In the genomic region with DNA sequence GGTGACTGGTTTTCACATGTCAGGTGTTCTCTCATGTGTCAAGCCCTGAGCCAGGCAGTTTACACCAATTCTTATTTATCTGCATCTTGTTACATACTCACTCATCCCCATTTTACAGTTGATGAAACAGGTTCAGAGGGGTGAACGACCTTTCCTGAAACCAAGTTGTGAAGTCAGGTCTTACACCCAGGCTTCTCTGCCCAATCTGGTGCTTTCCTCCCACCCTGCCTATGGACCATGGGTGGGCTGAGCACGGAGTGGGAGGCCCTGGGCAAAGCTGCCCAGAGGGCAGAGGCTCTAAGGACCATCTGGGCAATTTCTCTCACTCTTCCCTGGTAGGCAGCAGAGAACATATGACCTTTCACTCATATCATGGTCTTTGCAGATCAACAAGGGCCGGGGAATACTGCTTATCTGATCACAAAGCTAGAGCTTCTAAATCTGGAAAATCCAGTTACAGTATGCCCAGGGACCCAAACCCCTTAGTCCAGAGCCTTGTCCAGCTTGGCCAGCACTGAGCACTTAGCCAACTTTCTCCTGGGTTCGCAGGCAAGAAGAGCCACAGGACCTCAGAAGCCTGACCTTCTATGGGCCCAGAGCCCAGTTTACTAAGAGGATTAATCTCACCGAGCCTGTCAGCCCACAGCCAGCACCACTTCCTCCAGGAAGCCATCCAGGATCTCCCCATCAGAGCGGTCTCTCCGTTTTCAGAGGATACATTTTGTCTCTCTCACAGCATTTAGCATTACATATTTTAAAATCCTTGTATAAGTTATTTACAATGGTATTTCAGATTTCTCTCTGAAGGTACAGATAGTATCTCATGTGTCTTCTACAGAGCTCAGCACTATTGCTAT, we compare ENCODE assay signal across 26 cellular contexts. TPM values are rescaled to one million over a fixed set of nuclear protein-coding genes. Genes with fewer than 3 reads are reported as not detected.
A peak's percentile ranks its signal among the peaks of the same experiment; 100 is the strongest.
DNase-seq lines count a peak whose midpoint lies in the region; ATAC-seq and TF ChIP-seq lines count a peak whose summit lies in the region.
"Had no signal": no experiment of that assay in that cellular context is flagged by ENCODE, and none has a peak within 500 bp of the region (broad histone marks: within the 10 kb centered on the region; RNA-seq: fewer than 3 reads in every experiment).

No MANE protein-coding gene starts in this region.

- no peak overlapping the region for H3K4ac ChIP-seq in trophoblast cell (ENCODE audit: low read depth, low read length)

- peaks cover 12 to 21% of the 10 kb centered on the region in 2 experiments for H3K4me1 ChIP-seq in trophoblast cell (ENCODE audit: control insufficient read depth in 1 of 2, insufficient read depth in 2 of 2, low read length in 2 of 2)

- no peak overlapping the region for H3K27ac Mint-ChIP-seq in T-helper 17 cell
- H3K27ac Mint-ChIP-seq: CD4-positive, CD25-positive, alpha-beta regulatory T cell; HFFc6 had no signal

- peaks cover 5% of the 10 kb centered on the region for H3K27me3 ChIP-seq in trophoblast cell (ENCODE audit: insufficient read depth, low read length)

- H2AFZ ChIP-seq in trophoblast cell (ENCODE audit: insufficient read depth, low read length, poor library complexity): no peak overlapping the region

- peaks cover 49% of the 10 kb centered on the region for H3K27me3 Mint-ChIP-seq in T-helper 17 cell

- no peak overlapping the region for H3K4me3 ChIP-seq in trophoblast cell (ENCODE audit: low read depth, low read length)
- H3K4me3 ChIP-seq: GM12878 had no signal

- H3K23ac ChIP-seq in trophoblast cell (ENCODE audit: low read length): no peak overlapping the region

- peak overlapping the region; percentile 66 for H3K4me3 Mint-ChIP-seq in T-helper 17 cell
- H3K4me3 Mint-ChIP-seq: CD4-positive, CD25-positive, alpha-beta regulatory T cell; HFFc6 had no signal

- H3K27ac ChIP-seq in trophoblast cell (ENCODE audit: low read depth, low read length): peak overlapping the region; percentile 34
- H3K27ac ChIP-seq: RWPE1 had no signal

- no peaks in the 10 kb centered on the region for H3K36me3 ChIP-seq in trophoblast cell (ENCODE audit: control insufficient read depth in 1 of 2, insufficient read depth in 2 of 2, low read length in 2 of 2)

- peak overlapping the region; percentile 26 for H4K8ac ChIP-seq in trophoblast cell (ENCODE audit: low read depth, low read length)

- H2BK5ac ChIP-seq in trophoblast cell (ENCODE audit: low read depth, low read length, poor library complexity): peak overlapping the region; percentile 9

- WGBS in trophoblast cell (ENCODE audit: extremely low coverage, insufficient coverage, insufficient read length): no CpG with 5 or more reads among the region's 7 CpGs

- no peak overlapping the region for H4K91ac ChIP-seq in trophoblast cell (ENCODE audit: low read depth, low read length)

- TF ChIP-seq CTCF in GM20000 (IDR thresholded peaks at IDR 0.05; ENCODE audit: extremely low read depth, missing control alignments): no peak

- H3K14ac ChIP-seq in trophoblast cell (ENCODE audit: low read length): no peak overlapping the region

- H2AK5ac ChIP-seq in trophoblast cell (ENCODE audit: low read length): no peak overlapping the region

- DNase-seq in NCI-H82 (lab: John Stamatoyannopoulos, UW) (peak; percentile 30), NCI-H82 treated with DMSO at 0.1 percent for 48 hours (lab: John Stamatoyannopoulos, UW; ENCODE audit: unreplicated experiment) (no peak), T-helper 17 cell (no peak), trophoblast cell (peak; percentile 42 to 68), GM20000 (ENCODE audit: low spot score) (no peak), globus pallidus (ENCODE audit: low spot score) (no peak)
- DNase-seq: 8988T; CD4-positive, CD25-positive, alpha-beta regulatory T cell; COR-L47; DMS153; GF-D8; H7; HFFc6; Karpas-422; MM.1S; NCI-H1105; NCI-H2081 treated with DMSO at 0.1 percent for 48 hours; NCI-H510A; NCI-H748 treated with DMSO at 0.1 percent for 48 hours; PC-3; SIG-M5 had no signal

- H2BK12ac ChIP-seq in trophoblast cell (ENCODE audit: low read length): no peak overlapping the region

- H3K9ac ChIP-seq in trophoblast cell (ENCODE audit: low read length): peak overlapping the region; percentile 39

- no peak overlapping the region for H3K18ac ChIP-seq in trophoblast cell (ENCODE audit: low read length)

- H3K9me3 ChIP-seq in T-helper 17 cell (ENCODE audit: control insufficient read depth, low read length, poor library complexity, severe bottlenecking) (no peaks in the 10 kb centered on the region), trophoblast cell (ENCODE audit: insufficient read depth, low read depth, low read length) (peaks cover 2% of the 10 kb centered on the region)

- H3K79me1 ChIP-seq in trophoblast cell (ENCODE audit: low read length): peaks cover 5% of the 10 kb centered on the region

- TF ChIP-seq POLR2A in GM18505 (IDR thresholded peaks at IDR 0.05; ENCODE audit: borderline replicate concordance, extremely low read depth, insufficient read depth, insufficient read length): peak; percentile 13

- H2BK120ac ChIP-seq in trophoblast cell (ENCODE audit: insufficient read depth, low read length, poor library complexity): no peak overlapping the region

- H3K36me3 Mint-ChIP-seq in T-helper 17 cell (ENCODE audit: low read depth): peaks cover 11% of the 10 kb centered on the region

- H3K4me1 Mint-ChIP-seq in T-helper 17 cell: peaks cover 5% of the 10 kb centered on the region

- peaks cover 3% of the 10 kb centered on the region for H3K79me2 ChIP-seq in trophoblast cell (ENCODE audit: control insufficient read depth, insufficient read depth, low read length, poor library complexity)

- no peak overlapping the region for H3K4me2 ChIP-seq in trophoblast cell (ENCODE audit: low read length)

- ATAC-seq in GM18505 (IDR thresholded peaks at IDR 0.05; ENCODE audit: unreplicated experiment) (no peak), T-helper 17 cell (no peak), GM19395 (IDR thresholded peaks at IDR 0.05; ENCODE audit: unreplicated experiment) (no peak)

- no peak overlapping the region for H4K12ac ChIP-seq in trophoblast cell (ENCODE audit: low read depth, low read length)

RNA-seq across cellular contexts. Expression of a gene that starts 16.0 kb away (rescaled TPM):
- not detected for total RNA-seq in T-helper 17 cell
- 5.8 and 6.2 TPM in 2 replicates for polyA plus RNA-seq in trophoblast cell (2013)
- total RNA-seq: CD4-positive, CD25-positive, alpha-beta regulatory T cell; HT1080 had no signal

Comparison
In these comparisons a context has a peak if more than half of its experiments do, and no peak if none do; other contexts are left out.
1. DNase-seq: peak in NCI-H82 (single experiment) and trophoblast cell (2 of 2); none in NCI-H82 treated with DMSO at 0.1 percent for 48 hours (single experiment), T-helper 17 cell (0 of 3), GM20000 (single experiment) and globus pallidus (single experiment).